8 cellular contexts compared by ENCODE assay signal in the genomic region with DNA sequence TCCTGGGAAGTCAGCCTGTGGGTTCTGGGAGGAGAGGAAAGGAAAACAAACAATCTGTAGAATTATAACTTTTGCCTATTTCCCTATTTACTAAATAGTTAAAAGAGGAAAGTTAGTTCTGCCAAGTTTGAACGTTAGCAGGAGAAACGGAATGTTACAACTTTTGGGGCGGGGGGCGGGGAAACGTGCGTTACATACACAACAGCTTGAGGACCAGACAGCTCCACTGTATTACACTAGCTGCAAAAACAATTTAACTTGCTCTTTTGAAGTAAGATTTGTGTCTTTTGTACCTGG. TPM values are rescaled to one million over a fixed set of nuclear protein-coding genes. Genes with fewer than 3 reads are reported as not detected.
DNase-seq lines count a peak whose midpoint lies in the region; ATAC-seq and TF ChIP-seq lines count a peak whose summit lies in the region.

No MANE protein-coding gene starts in this region.

- CTCF ChIA-PET in MCF 10A (lab: Yijun Ruan, JAX): interaction anchor here (0.6 to 2.7 kb wide), 17 partner anchors 10 to 654 kb away, joined by 3 to 13 read pairs (median 4); partner anchors contain the start of gene ATG5

- TF ChIP-seq CTCF in heart right ventricle (IDR thresholded peaks at IDR 0.05) (no peak), MCF 10A (IDR thresholded peaks at IDR 0.05; ENCODE audit: unreplicated experiment) (no peak), mesothelial cell of epicardium (IDR thresholded peaks at IDR 0.05; ENCODE audit: unreplicated experiment) (no peak), vagina (IDR thresholded peaks at IDR 0.05) (no peak)

- H3K36me3 ChIP-seq in heart right ventricle: no peaks in the 10 kb centered on the region
- H3K36me3 ChIP-seq in vagina: no peaks in the 10 kb centered on the region

- POLR2A ChIA-PET in MCF 10A (lab: Yijun Ruan, JAX): interaction anchor here (0.6 to 4.2 kb wide), 24 partner anchors 12 to 653 kb away, joined by 3 to 44 read pairs (median 6); no protein-coding TSS in a partner anchor

- H3K27ac Mint-ChIP-seq in MCF 10A (ENCODE audit: low read depth, unreplicated experiment): peak overlapping the region; percentile 77
- no peak overlapping the region for H3K27ac Mint-ChIP-seq in mesothelial cell of epicardium

- peak overlapping the region; percentile 39 to 69 (median 56) for H3K4me3 ChIP-seq in heart right ventricle
- H3K4me3 ChIP-seq in vagina: peak overlapping the region; percentile 50 to 55

- H3K27ac ChIP-seq in heart right ventricle (peak overlapping the region in 8 of 10 donors; percentile 60 to 91 (median 70)), vagina (peak overlapping the region; percentile 85)

- H3K9me3 ChIP-seq in heart right ventricle (no peaks in the 10 kb centered on the region), vagina (no peaks in the 10 kb centered on the region)

- H3K27me3 Mint-ChIP-seq in MCF 10A (ENCODE audit: insufficient read depth, unreplicated experiment): no peaks in the 10 kb centered on the region
- H3K27me3 Mint-ChIP-seq in mesothelial cell of epicardium (ENCODE audit: low read depth): peaks cover 92% of the 10 kb centered on the region

- H3K4me3 Mint-ChIP-seq in MCF 10A (ENCODE audit: unreplicated experiment) (peak overlapping the region; percentile 97), mesothelial cell of epicardium (peak overlapping the region; percentile 81)

- no peak for TF ChIP-seq POLR2A in vagina (IDR thresholded peaks at IDR 0.05)

- peaks cover 10% of the 10 kb centered on the region for H3K36me3 Mint-ChIP-seq in MCF 10A (ENCODE audit: insufficient read depth, unreplicated experiment)
- no peaks in the 10 kb centered on the region for H3K36me3 Mint-ChIP-seq in mesothelial cell of epicardium

- H3K4me1 Mint-ChIP-seq in MCF 10A (ENCODE audit: insufficient read depth, unreplicated experiment) (peaks cover 56% of the 10 kb centered on the region), mesothelial cell of epicardium (peaks cover 19% of the 10 kb centered on the region)

- DNase-seq in heart right ventricle (no peak), left cardiac atrium (no peak), MCF 10A (ENCODE audit: unreplicated experiment) (no peak), mesothelial cell of epicardium (ENCODE audit: low spot score in 2 of 2, unreplicated experiment in 2 of 2) (no peak), vagina (ENCODE audit: extremely low spot score in 2 of 2) (no peak), NCI-H748 treated with DMSO at 0.1 percent for 48 hours (lab: John Stamatoyannopoulos, UW) (no peak)

- intact Hi-C loops in heart right ventricle (cut with DNase I) (loop anchor here in 7 of 10 donors (5.0 to 10.0 kb wide), 10 partner anchors 91 to 603 kb away; partner anchors contain the start of gene ATG5 (in 1 of the 7)), left cardiac atrium (cut with DNase I) (loop anchor here in 1 of 2 donors (5.0 kb wide), 1 partner anchor 598 kb away; no protein-coding TSS in a partner anchor), MCF 10A (cut with micrococcal nuclease) (loop anchor here (1.0 to 5.0 kb wide), 2 partner anchors 93 to 654 kb away; no protein-coding TSS in a partner anchor), vagina (cut with DNase I) (no loop called here)

- WGBS in heart right ventricle, 2 donors: 10 to 12% methylated on average over 6 of the region's 6 CpGs

- TSS peak; percentile 89 for BruUV-seq in MCF 10A (replicated peaks; lab: Mats Ljungman, UMichigan)

- H3K4me1 ChIP-seq in heart right ventricle (peaks cover 0 to 73% (median 20%) of the 10 kb centered on the region in 9 donors), vagina (peaks cover 40% of the 10 kb centered on the region)

- ATAC-seq in heart right ventricle (no peak), left cardiac atrium (no peak), GM18870 (IDR thresholded peaks at IDR 0.05; ENCODE audit: unreplicated experiment) (no peak), HG03025 (IDR thresholded peaks at IDR 0.05; ENCODE audit: low FRiP score, unreplicated experiment) (no peak)

- H3K27me3 ChIP-seq in heart right ventricle: peaks cover 0 to 64% (median 43%) of the 10 kb centered on the region in 7 donors
- no peaks in the 10 kb centered on the region for H3K27me3 ChIP-seq in vagina

- no peaks in the 10 kb centered on the region for H3K9me3 Mint-ChIP-seq in MCF 10A (ENCODE audit: unreplicated experiment)
- no peaks in the 10 kb centered on the region for H3K9me3 Mint-ChIP-seq in mesothelial cell of epicardium

RNA-seq across cellular contexts. Expression of gene PRDM1, which starts 0.5 kb away (rescaled TPM):
- total RNA-seq in heart right ventricle (10 to 100 TPM in 1 of 10 donors, 1 to 10 TPM in 8, under 1 TPM in 1; 0.47 to 11.2 (median 2.1) TPM), left cardiac atrium (1 to 10 TPM; 1.1 to 2.3 TPM), MCF 10A (2022) (12.6 and 13.1 TPM in 2 replicates), mesothelial cell of epicardium (1.5 to 2.3 TPM (median 1.9 TPM) in 3 replicates), vagina (27.0 TPM)
- under 1 TPM; 0.32 to 0.73 TPM for polyA plus RNA-seq in heart right ventricle
